Comparison of ENCODE assay signal across 1 cellular context in the genomic region with DNA sequence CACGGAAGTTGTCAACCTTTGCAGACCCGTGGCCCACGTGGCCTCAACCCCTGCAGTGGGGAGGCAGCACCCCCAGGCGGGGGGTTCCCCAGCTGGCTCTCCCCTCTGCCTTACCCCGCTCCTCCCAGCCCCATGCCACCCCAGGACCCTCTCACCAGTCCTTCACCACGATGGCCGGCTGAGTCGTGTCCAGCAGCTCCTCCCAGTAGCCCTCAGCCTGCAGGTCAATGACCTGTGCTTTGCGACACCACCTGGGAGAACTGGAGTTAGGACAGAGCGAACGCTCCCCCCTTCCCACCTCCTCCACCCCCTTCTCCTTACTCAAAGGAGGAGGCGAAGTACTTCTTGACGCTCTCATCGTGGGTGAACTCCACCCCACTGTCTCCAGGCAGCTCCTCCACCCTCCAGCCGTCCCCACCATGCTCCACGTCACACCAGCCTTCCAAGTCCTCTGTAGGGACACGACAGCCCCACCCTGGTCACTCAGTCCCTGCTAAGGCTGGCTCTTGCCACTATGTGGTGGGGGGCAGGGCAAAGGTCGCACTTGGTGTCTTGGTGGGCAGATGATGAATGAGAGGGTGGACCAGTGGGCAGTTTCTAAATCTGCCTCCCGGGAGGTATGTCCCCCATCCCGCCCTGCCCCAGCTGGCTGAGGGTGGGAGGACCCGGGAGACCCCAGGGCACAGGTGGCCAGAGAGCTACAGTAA.
A peak's percentile ranks its signal among the peaks of the same experiment; 100 is the strongest.
TF ChIP-seq lines count a peak whose summit lies in the region.

No MANE protein-coding gene starts in this region.

TF ChIP-seq in K562, 482 proteins besides CTCF, POLR2A, EP300 and RAD21 (continued from another document and continues in another):
- TF ChIP-seq, protein P1, sequence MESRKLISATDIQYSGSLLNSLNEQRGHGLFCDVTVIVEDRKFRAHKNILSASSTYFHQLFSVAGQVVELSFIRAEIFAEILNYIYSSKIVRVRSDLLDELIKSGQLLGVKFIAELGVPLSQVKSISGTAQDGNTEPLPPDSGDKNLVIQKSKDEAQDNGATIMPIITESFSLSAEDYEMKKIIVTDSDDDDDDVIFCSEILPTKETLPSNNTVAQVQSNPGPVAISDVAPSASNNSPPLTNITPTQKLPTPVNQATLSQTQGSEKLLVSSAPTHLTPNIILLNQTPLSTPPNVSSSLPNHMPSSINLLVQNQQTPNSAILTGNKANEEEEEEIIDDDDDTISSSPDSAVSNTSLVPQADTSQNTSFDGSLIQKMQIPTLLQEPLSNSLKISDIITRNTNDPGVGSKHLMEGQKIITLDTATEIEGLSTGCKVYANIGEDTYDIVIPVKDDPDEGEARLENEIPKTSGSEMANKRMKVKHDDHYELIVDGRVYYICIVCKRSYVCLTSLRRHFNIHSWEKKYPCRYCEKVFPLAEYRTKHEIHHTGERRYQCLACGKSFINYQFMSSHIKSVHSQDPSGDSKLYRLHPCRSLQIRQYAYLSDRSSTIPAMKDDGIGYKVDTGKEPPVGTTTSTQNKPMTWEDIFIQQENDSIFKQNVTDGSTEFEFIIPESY (CRISPR knock-in tag; IDR thresholded peaks at IDR 0.05), result no peak
- TF ChIP-seq, protein P2, sequence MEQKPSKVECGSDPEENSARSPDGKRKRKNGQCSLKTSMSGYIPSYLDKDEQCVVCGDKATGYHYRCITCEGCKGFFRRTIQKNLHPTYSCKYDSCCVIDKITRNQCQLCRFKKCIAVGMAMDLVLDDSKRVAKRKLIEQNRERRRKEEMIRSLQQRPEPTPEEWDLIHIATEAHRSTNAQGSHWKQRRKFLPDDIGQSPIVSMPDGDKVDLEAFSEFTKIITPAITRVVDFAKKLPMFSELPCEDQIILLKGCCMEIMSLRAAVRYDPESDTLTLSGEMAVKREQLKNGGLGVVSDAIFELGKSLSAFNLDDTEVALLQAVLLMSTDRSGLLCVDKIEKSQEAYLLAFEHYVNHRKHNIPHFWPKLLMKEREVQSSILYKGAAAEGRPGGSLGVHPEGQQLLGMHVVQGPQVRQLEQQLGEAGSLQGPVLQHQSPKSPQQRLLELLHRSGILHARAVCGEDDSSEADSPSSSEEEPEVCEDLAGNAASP (IDR thresholded peaks at IDR 0.05), result no peak
- TF ChIP-seq NR1H2 (CRISPR knock-in tag; IDR thresholded peaks at IDR 0.05) (no peak), XRCC4 (IDR thresholded peaks at IDR 0.05; ENCODE audit: extremely low read depth, insufficient read depth, insufficient read length) (no peak), SIRT6 (IDR thresholded peaks at IDR 0.05; ENCODE audit: low read depth, low read length) (no peak), MAZ (CRISPR knock-in tag; conservative IDR thresholded peaks at IDR 0.05 in 1 of 2, IDR thresholded peaks at IDR 0.05 in 1 of 2) (no peak), ZNF23 (CRISPR knock-in tag; IDR thresholded peaks at IDR 0.05) (no peak), CBX8 (IDR thresholded peaks at IDR 0.05; ENCODE audit: borderline replicate concordance, extremely low read depth, low read depth, low read length, poor library complexity, severe bottlenecking) (no peak), NR2C1 (IDR thresholded peaks at IDR 0.05) (0 out of 2 replicates have a peak, but pooled peaks have one; percentile 46), NR2C1 (tag; IDR thresholded peaks at IDR 0.05) (no peak), SRF (CRISPR knock-in tag; IDR thresholded peaks at IDR 0.05) (no peak), PHB2 (IDR thresholded peaks at IDR 0.05; ENCODE audit: low read depth) (no peak), SOX6 (IDR thresholded peaks at IDR 0.05) (no peak), FOXK2 (conservative IDR thresholded peaks at IDR 0.05 in 1 of 2, IDR thresholded peaks at IDR 0.05 in 1 of 2; ENCODE audit: low read depth in 2 of 2) (no peak), CBX3 (IDR thresholded peaks at IDR 0.05; ENCODE audit: borderline replicate concordance in 1 of 2, low read length in 2 of 2) (no peak), HNRNPLL (IDR thresholded peaks at IDR 0.05; ENCODE audit: low read depth, low read length, poor library complexity, severe bottlenecking) (no peak), SMARCE1 (IDR thresholded peaks at IDR 0.05) (no peak), ETS2 (tag; IDR thresholded peaks at IDR 0.05; ENCODE audit: borderline replicate concordance, poor library complexity, severe bottlenecking) (no peak), LEF1 (IDR thresholded peaks at IDR 0.05) (no peak)
- TF ChIP-seq, protein P3, sequence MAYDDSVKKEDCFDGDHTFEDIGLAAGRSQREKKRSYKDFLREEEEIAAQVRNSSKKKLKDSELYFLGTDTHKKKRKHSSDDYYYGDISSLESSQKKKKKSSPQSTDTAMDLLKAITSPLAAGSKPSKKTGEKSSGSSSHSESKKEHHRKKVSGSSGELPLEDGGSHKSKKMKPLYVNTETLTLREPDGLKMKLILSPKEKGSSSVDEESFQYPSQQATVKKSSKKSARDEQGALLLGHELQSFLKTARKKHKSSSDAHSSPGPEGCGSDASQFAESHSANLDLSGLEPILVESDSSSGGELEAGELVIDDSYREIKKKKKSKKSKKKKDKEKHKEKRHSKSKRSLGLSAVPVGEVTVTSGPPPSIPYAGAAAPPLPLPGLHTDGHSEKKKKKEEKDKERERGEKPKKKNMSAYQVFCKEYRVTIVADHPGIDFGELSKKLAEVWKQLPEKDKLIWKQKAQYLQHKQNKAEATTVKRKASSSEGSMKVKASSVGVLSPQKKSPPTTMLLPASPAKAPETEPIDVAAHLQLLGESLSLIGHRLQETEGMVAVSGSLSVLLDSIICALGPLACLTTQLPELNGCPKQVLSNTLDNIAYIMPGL (CRISPR knock-in tag; IDR thresholded peaks at IDR 0.05), result 0 out of 2 replicates have a peak, but pooled peaks have one; percentile 42
- TF ChIP-seq, protein P4, sequence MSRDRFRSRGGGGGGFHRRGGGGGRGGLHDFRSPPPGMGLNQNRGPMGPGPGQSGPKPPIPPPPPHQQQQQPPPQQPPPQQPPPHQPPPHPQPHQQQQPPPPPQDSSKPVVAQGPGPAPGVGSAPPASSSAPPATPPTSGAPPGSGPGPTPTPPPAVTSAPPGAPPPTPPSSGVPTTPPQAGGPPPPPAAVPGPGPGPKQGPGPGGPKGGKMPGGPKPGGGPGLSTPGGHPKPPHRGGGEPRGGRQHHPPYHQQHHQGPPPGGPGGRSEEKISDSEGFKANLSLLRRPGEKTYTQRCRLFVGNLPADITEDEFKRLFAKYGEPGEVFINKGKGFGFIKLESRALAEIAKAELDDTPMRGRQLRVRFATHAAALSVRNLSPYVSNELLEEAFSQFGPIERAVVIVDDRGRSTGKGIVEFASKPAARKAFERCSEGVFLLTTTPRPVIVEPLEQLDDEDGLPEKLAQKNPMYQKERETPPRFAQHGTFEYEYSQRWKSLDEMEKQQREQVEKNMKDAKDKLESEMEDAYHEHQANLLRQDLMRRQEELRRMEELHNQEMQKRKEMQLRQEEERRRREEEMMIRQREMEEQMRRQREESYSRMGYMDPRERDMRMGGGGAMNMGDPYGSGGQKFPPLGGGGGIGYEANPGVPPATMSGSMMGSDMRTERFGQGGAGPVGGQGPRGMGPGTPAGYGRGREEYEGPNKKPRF (IDR thresholded peaks at IDR 0.05; ENCODE audit: low read depth, low read length), result no peak
- TF ChIP-seq, protein P5, sequence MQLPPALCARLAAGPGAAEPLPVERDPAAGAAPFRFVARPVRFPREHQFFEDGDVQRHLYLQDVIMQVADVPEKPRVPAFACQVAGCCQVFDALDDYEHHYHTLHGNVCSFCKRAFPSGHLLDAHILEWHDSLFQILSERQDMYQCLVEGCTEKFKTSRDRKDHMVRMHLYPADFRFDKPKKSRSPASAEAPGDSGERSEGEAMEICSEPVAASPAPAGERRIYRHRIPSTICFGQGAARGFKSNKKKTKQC (CRISPR knock-in tag; IDR thresholded peaks at IDR 0.05), result no peak
- TF ChIP-seq, protein P6, sequence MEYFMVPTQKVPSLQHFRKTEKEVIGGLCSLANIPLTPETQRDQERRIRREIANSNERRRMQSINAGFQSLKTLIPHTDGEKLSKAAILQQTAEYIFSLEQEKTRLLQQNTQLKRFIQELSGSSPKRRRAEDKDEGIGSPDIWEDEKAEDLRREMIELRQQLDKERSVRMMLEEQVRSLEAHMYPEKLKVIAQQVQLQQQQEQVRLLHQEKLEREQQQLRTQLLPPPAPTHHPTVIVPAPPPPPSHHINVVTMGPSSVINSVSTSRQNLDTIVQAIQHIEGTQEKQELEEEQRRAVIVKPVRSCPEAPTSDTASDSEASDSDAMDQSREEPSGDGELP (CRISPR knock-in tag; IDR thresholded peaks at IDR 0.05; ENCODE audit: borderline replicate concordance), result peak; percentile 24; the same call in 1 of the 2 replicates
- TF ChIP-seq, protein P7, sequence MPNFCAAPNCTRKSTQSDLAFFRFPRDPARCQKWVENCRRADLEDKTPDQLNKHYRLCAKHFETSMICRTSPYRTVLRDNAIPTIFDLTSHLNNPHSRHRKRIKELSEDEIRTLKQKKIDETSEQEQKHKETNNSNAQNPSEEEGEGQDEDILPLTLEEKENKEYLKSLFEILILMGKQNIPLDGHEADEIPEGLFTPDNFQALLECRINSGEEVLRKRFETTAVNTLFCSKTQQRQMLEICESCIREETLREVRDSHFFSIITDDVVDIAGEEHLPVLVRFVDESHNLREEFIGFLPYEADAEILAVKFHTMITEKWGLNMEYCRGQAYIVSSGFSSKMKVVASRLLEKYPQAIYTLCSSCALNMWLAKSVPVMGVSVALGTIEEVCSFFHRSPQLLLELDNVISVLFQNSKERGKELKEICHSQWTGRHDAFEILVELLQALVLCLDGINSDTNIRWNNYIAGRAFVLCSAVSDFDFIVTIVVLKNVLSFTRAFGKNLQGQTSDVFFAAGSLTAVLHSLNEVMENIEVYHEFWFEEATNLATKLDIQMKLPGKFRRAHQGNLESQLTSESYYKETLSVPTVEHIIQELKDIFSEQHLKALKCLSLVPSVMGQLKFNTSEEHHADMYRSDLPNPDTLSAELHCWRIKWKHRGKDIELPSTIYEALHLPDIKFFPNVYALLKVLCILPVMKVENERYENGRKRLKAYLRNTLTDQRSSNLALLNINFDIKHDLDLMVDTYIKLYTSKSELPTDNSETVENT (CRISPR knock-in tag; IDR thresholded peaks at IDR 0.05), result no peak
- TF ChIP-seq, protein P8, sequence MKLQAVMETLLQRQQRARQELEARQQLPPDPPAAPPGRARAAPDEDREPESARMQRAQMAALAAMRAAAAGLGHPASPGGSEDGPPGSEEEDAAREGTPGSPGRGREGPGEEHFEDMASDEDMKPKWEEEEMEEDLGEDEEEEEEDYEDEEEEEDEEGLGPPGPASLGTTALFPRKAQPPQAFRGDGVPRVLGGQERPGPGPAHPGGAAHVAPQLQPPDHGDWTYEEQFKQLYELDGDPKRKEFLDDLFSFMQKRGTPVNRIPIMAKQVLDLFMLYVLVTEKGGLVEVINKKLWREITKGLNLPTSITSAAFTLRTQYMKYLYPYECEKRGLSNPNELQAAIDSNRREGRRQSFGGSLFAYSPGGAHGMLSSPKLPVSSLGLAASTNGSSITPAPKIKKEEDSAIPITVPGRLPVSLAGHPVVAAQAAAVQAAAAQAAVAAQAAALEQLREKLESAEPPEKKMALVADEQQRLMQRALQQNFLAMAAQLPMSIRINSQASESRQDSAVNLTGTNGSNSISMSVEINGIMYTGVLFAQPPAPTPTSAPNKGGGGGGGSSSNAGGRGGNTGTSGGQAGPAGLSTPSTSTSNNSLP (IDR thresholded peaks at IDR 0.05; ENCODE audit: borderline replicate concordance, low read depth, low read length), result no peak
- TF ChIP-seq, protein P9, sequence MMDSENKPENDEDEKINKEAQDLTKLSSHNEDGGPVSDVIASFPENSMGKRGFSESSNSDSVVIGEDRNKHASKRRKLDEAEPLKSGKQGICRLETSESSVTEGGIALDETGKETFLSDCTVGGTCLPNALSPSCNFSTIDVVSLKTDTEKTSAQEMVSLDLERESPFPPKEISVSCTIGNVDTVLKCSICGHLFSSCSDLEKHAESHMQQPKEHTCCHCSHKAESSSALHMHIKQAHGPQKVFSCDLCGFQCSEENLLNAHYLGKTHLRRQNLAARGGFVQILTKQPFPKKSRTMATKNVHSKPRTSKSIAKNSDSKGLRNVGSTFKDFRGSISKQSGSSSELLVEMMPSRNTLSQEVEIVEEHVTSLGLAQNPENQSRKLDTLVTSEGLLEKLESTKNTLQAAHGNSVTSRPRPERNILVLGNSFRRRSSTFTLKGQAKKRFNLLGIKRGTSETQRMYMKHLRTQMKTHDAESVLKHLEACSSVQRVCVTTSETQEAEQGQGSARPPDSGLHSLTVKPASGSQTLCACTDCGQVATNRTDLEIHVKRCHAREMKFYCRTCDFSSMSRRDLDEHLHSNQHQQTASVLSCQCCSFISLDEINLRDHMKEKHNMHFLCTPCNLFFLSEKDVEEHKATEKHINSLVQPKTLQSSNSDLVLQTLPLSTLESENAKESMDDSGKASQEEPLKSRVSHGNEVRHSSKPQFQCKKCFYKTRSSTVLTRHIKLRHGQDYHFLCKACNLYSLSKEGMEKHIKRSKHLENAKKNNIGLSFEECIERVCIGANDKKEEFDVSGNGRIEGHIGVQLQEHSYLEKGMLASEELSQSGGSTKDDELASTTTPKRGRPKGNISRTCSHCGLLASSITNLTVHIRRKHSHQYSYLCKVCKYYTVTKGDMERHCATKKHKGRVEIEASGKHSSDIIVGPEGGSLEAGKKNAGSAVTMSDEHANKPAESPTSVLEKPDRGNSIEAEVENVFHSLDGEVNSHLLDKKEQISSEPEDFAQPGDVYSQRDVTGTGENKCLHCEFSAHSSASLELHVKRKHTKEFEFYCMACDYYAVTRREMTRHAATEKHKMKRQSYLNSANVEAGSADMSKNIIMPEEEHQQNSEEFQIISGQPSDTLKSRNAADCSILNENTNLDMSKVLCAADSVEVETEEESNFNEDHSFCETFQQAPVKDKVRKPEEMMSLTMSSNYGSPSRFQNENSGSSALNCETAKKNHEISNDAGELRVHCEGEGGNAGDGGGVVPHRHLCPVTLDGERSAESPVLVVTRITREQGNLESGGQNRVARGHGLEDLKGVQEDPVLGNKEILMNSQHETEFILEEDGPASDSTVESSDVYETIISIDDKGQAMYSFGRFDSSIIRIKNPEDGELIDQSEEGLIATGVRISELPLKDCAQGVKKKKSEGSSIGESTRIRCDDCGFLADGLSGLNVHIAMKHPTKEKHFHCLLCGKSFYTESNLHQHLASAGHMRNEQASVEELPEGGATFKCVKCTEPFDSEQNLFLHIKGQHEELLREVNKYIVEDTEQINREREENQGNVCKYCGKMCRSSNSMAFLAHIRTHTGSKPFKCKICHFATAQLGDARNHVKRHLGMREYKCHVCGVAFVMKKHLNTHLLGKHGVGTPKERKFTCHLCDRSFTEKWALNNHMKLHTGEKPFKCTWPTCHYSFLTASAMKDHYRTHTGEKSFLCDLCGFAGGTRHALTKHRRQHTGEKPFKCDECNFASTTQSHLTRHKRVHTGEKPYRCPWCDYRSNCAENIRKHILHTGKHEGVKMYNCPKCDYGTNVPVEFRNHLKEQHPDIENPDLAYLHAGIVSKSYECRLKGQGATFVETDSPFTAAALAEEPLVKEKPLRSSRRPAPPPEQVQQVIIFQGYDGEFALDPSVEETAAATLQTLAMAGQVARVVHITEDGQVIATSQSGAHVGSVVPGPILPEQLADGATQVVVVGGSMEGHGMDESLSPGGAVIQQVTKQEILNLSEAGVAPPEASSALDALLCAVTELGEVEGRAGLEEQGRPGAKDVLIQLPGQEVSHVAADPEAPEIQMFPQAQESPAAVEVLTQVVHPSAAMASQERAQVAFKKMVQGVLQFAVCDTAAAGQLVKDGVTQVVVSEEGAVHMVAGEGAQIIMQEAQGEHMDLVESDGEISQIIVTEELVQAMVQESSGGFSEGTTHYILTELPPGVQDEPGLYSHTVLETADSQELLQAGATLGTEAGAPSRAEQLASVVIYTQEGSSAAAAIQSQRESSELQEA (IDR thresholded peaks at IDR 0.05; ENCODE audit: low read depth), result no peak
- TF ChIP-seq, protein P10, sequence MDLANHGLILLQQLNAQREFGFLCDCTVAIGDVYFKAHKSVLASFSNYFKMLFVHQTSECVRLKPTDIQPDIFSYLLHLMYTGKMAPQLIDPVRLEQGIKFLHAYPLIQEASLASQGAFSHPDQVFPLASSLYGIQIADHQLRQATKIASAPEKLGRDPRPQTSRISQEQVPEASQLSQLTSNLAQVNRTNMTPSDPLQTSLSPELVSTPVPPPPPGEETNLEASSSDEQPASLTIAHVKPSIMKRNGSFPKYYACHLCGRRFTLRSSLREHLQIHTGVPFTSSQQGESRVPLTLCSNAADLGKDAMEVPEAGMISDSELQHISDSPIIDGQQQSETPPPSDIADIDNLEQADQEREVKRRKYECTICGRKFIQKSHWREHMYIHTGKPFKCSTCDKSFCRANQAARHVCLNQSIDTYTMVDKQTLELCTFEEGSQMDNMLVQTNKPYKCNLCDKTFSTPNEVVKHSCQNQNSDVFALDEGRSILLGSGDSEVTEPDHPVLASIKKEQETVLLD (IDR thresholded peaks at IDR 0.05), result no peak
